Comparison of ENCODE assay signal across 8 cellular contexts in genomic region chr12:57693659-57694458, GRCh38. TPM values are rescaled to one million over a fixed set of nuclear protein-coding genes. Genes with fewer than 3 reads are reported as not detected.
DNase-seq lines count a peak whose midpoint lies in the region; TF ChIP-seq lines count a peak whose summit lies in the region.

Gene OS9 (plus strand): TSS chr12:57694132. CDS start chr12:57694162, 30 bp downstream.

- H4K20me1 ChIP-seq in H9 (ENCODE audit: control insufficient read depth, insufficient read depth, insufficient read length): no peaks in the 10 kb centered on the region

- no peak within 1 kb of the TSS for H4K5ac ChIP-seq in H9 (ENCODE audit: insufficient read length, low read depth, low read length)

- no peak within 1 kb of the TSS for H3T11ph ChIP-seq in H9 (ENCODE audit: low read length)

- H3K9me3 Mint-ChIP-seq in H9 (peaks cover 0 to 4% of the 10 kb centered on the region in 2 experiments; a peak in 4 of 5 replicates), neural crest cell (no peaks in the 10 kb centered on the region)

- H2AK5ac ChIP-seq in H9 (ENCODE audit: insufficient read length, low read length): no peak within 1 kb of the TSS

- peak within 1 kb of the TSS; percentile 77 for H3K4me2 ChIP-seq in H9 (ENCODE audit: insufficient read depth, insufficient read length, low read length)

- H3K27ac ChIP-seq in H9 (ENCODE audit: insufficient read length, low read depth, low read length): no peak within 1 kb of the TSS

- H3K4me3 Mint-ChIP-seq in H9: no peak within 1 kb of the TSS
- no peak within 1 kb of the TSS for H3K4me3 Mint-ChIP-seq in neural crest cell

- H3K23me2 ChIP-seq in H9 (ENCODE audit: insufficient read length, low read depth, low read length, poor library complexity, severe bottlenecking): peaks cover 4% of the 10 kb centered on the region

- H2BK15ac ChIP-seq in H9 (ENCODE audit: low read depth, low read length): no peak within 1 kb of the TSS

- H2BK12ac ChIP-seq in H9 (ENCODE audit: insufficient read length, low read depth, low read length): no peak within 1 kb of the TSS

- H3K4me1 ChIP-seq in H9 (ENCODE audit: insufficient read depth, low read length): no peaks in the 10 kb centered on the region

- H3K9ac ChIP-seq in H9 (ENCODE audit: extremely low read depth, insufficient read length, low read length): peak within 1 kb of the TSS; percentile 87

- no peak within 1 kb of the TSS for H3K4ac ChIP-seq in H9 (ENCODE audit: low read depth, low read length)

- no peaks in the 10 kb centered on the region for H3K79me2 ChIP-seq in H9 (ENCODE audit: insufficient read depth, low read length)

- peaks cover 2 to 20% (median 16%) of the 10 kb centered on the region in 3 experiments; a peak in 6 of 7 replicates for H3K36me3 Mint-ChIP-seq in H9 (ENCODE audit: insufficient read depth in 1 of 3, low read depth in 3 of 3)
- peaks cover 11% of the 10 kb centered on the region for H3K36me3 Mint-ChIP-seq in neural crest cell (ENCODE audit: low read depth)

- H3K23ac ChIP-seq in H9 (ENCODE audit: insufficient read length, low read depth, low read length): no peak within 1 kb of the TSS

- H2BK120ac ChIP-seq in H9 (ENCODE audit: low read depth, low read length, poor library complexity, severe bottlenecking): no peak within 1 kb of the TSS

- H4K91ac ChIP-seq in H9 (ENCODE audit: insufficient read length, low read depth, low read length): no peak within 1 kb of the TSS

- no peak within 1 kb of the TSS for H2BK20ac ChIP-seq in H9 (ENCODE audit: low read depth, low read length, poor library complexity, severe bottlenecking)

- WGBS in H9 (ENCODE audit: extremely low coverage, insufficient read length, low lambda C conversion rate): no CpG with 5 or more reads among the region's 45 CpGs

- peak within 1 kb of the TSS; percentile 69 for H3K18ac ChIP-seq in H9 (ENCODE audit: insufficient read length, low read depth, low read length)

- peak; percentile 77 for TF ChIP-seq CTCF in H9 (conservative IDR thresholded peaks at IDR 0.05)
- TF ChIP-seq CTCF in foreskin fibroblast (IDR thresholded peaks at IDR 0.05; ENCODE audit: low read depth, low read length): peak; percentile 78
- TF ChIP-seq CTCF in neural crest cell (conservative IDR thresholded peaks at IDR 0.05): peak; percentile 73

- H3K9me3 ChIP-seq in H9 (ENCODE audit: control insufficient read depth, low read depth, low read length): no peaks in the 10 kb centered on the region

- H2BK5ac ChIP-seq in H9 (ENCODE audit: insufficient read length, low read length): no peak within 1 kb of the TSS

- H3K56ac ChIP-seq in H9 (ENCODE audit: insufficient read length, low read depth, low read length): no peak within 1 kb of the TSS

- H3K14ac ChIP-seq in H9 (ENCODE audit: insufficient read depth, low read length): no peak within 1 kb of the TSS; the same call in 1 of the 2 replicates

- H4K8ac ChIP-seq in H9 (replicated peaks; ENCODE audit: insufficient read length, low read depth, low read length): no peak within 1 kb of the TSS

- peak within 1 kb of the TSS; percentile 67 to 77 for H3K4me3 ChIP-seq in foreskin fibroblast (ENCODE audit: low read depth in 1 of 2, low read length in 2 of 2)

- no peak within 1 kb of the TSS for H2AFZ ChIP-seq in H9 (ENCODE audit: low read length)

- no peaks in the 10 kb centered on the region for H3K27me3 ChIP-seq in H9 (ENCODE audit: insufficient read depth, low read length)

- H3K27ac Mint-ChIP-seq in H9: no peak within 1 kb of the TSS
- no peak within 1 kb of the TSS for H3K27ac Mint-ChIP-seq in neural crest cell (ENCODE audit: unreplicated experiment)

- peaks cover 11% of the 10 kb centered on the region for H3K27me3 Mint-ChIP-seq in H9 (ENCODE audit: low read depth)
- H3K27me3 Mint-ChIP-seq in neural crest cell (ENCODE audit: low read depth): peaks cover 21% of the 10 kb centered on the region

- no peaks in the 10 kb centered on the region for H3K4me1 Mint-ChIP-seq in H9
- H3K4me1 Mint-ChIP-seq in neural crest cell: no peaks in the 10 kb centered on the region

- H3K79me1 ChIP-seq in H9 (ENCODE audit: insufficient read depth, low read depth, low read length, poor library complexity, severe bottlenecking): no peaks in the 10 kb centered on the region

- DNase-seq in GDM1 (lab: John Stamatoyannopoulos, UW): peak; percentile 98
- peak; percentile 100 for DNase-seq in H9
- DNase-seq in M059J (ENCODE audit: low read depth): peak; percentile 100
- DNase-seq in SHP77 (lab: John Stamatoyannopoulos, UW): peak; percentile 99
- peak; percentile 98 for DNase-seq in activated effector memory CD4-positive, alpha-beta T cell treated with anti-CD3 and anti-CD28 coated beads, Interleukin-2, amount 50 U/mL, for 16 hours
- peak; percentile 99 for DNase-seq in foreskin fibroblast
- peak; percentile 86 for DNase-seq in neural crest cell (ENCODE audit: low read depth, low spot score)
- peak; percentile 100 for DNase-seq in stromal cell of bone marrow (ENCODE audit: low read depth)

RNA-seq across cellular contexts. Expression of gene OS9, which starts in this region (rescaled TPM):
- total RNA-seq in H9 (2021) (111 and 112 TPM in 2 replicates), neural crest cell (123 and 135 TPM in 2 replicates)
- 298 and 647 TPM in 2 replicates for total RNA-seq in M059J (2014; rRNA removed; shearing (Covaris generic))
